ENCODE assay signal across 1 cellular context in genomic region chr14:64968651-64969050, GRCh38.
TF ChIP-seq lines count a peak whose summit lies in the region.

No MANE protein-coding gene starts in this region.

TF ChIP-seq in GM23338, 12 proteins besides CTCF, POLR2A, EP300 and RAD21 (continued from another document):
- TF ChIP-seq ZNF462 (CRISPR knock-in tag; IDR thresholded peaks at IDR 0.05) = 0 out of 2 replicates have a peak, but pooled peaks have one; percentile 19
- TF ChIP-seq POLR2AphosphoS5 (IDR thresholded peaks at IDR 0.05; ENCODE audit: low read depth) = no peak
- no peak for TF ChIP-seq ZNF331 (CRISPR knock-in tag; IDR thresholded peaks at IDR 0.05; ENCODE audit: low read depth)
TF ChIP-seq in GM23338: peak in this region for 1.
